ENCODE assay signal across 1 cellular context in the genomic region with DNA sequence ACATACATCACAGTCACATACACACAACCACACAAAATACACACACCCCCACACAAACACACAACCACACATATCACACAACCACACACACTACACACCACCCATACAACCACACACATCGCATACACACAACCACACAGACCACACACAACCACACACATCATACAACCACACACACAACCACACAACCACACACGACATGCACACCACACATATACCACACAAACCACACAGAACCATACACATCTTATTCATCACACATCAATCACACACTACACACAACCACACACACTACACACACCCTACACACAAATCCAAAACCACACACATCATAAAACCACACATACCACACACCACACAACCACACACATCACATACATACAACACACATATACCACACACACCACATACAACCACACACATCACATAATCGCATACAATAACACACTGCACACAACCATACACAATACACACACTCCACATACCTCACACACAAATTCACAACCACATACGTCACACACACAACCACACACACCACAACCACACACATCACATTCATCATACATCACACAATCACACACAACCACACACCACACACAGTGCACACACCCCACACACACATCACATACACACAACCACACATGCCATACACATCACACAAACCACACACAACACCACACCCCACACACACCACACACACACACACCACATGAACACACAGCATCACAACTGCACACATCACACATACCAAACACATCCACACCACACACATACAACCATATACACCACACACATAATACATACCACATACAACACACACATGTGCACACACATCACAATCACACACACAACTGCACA.
TF ChIP-seq lines count a peak whose summit lies in the region.

No MANE protein-coding gene starts in this region.

TF ChIP-seq in K562, 482 proteins besides CTCF, POLR2A, EP300 and RAD21 (continued from another document):
- TF ChIP-seq, protein P1, sequence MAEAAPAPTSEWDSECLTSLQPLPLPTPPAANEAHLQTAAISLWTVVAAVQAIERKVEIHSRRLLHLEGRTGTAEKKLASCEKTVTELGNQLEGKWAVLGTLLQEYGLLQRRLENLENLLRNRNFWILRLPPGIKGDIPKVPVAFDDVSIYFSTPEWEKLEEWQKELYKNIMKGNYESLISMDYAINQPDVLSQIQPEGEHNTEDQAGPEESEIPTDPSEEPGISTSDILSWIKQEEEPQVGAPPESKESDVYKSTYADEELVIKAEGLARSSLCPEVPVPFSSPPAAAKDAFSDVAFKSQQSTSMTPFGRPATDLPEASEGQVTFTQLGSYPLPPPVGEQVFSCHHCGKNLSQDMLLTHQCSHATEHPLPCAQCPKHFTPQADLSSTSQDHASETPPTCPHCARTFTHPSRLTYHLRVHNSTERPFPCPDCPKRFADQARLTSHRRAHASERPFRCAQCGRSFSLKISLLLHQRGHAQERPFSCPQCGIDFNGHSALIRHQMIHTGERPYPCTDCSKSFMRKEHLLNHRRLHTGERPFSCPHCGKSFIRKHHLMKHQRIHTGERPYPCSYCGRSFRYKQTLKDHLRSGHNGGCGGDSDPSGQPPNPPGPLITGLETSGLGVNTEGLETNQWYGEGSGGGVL (CRISPR knock-in tag; IDR thresholded peaks at IDR 0.05) = no peak
- TF ChIP-seq, protein P2, sequence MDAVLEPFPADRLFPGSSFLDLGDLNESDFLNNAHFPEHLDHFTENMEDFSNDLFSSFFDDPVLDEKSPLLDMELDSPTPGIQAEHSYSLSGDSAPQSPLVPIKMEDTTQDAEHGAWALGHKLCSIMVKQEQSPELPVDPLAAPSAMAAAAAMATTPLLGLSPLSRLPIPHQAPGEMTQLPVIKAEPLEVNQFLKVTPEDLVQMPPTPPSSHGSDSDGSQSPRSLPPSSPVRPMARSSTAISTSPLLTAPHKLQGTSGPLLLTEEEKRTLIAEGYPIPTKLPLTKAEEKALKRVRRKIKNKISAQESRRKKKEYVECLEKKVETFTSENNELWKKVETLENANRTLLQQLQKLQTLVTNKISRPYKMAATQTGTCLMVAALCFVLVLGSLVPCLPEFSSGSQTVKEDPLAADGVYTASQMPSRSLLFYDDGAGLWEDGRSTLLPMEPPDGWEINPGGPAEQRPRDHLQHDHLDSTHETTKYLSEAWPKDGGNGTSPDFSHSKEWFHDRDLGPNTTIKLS (IDR thresholded peaks at IDR 0.05; ENCODE audit: borderline replicate concordance, low read depth) = no peak
- TF ChIP-seq LEF1 (IDR thresholded peaks at IDR 0.05) (0 out of 2 replicates have a peak, but pooled peaks have one; percentile 25), ZNF24 (IDR thresholded peaks at IDR 0.05) (no peak; the same call in 1 of the 2 replicates), TEAD1 (CRISPR knock-in tag; IDR thresholded peaks at IDR 0.05) (no peak), POLR2H (tag; IDR thresholded peaks at IDR 0.05; ENCODE audit: low read depth) (no peak), ZNF324 (CRISPR knock-in tag; IDR thresholded peaks at IDR 0.05) (no peak), SMAD3 (CRISPR knock-in tag; conservative IDR thresholded peaks at IDR 0.05) (no peak), SRSF7 (optimal IDR thresholded peaks at IDR 0.05; ENCODE audit: low read depth, low read length) (no peak), ZBTB8A (IDR thresholded peaks at IDR 0.05; ENCODE audit: partially characterized antibody) (no peak), E2F3 (CRISPR knock-in tag; IDR thresholded peaks at IDR 0.05) (no peak), ZNF197 (CRISPR knock-in tag; IDR thresholded peaks at IDR 0.05; ENCODE audit: low read depth) (no peak), ZNF140 (CRISPR knock-in tag; IDR thresholded peaks at IDR 0.05) (no peak), ZNF217 (CRISPR knock-in tag; IDR thresholded peaks at IDR 0.05) (no peak), CREM (IDR thresholded peaks at IDR 0.05; ENCODE audit: low read depth) (no peak), NR2F6 (CRISPR knock-in tag; IDR thresholded peaks at IDR 0.05) (no peak)
- TF ChIP-seq, protein P3, sequence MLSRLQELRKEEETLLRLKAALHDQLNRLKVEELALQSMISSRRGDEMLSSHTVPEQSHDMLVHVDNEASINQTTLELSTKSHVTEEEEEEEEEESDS (CRISPR knock-in tag; IDR thresholded peaks at IDR 0.05) = no peak
- TF ChIP-seq, protein P4, sequence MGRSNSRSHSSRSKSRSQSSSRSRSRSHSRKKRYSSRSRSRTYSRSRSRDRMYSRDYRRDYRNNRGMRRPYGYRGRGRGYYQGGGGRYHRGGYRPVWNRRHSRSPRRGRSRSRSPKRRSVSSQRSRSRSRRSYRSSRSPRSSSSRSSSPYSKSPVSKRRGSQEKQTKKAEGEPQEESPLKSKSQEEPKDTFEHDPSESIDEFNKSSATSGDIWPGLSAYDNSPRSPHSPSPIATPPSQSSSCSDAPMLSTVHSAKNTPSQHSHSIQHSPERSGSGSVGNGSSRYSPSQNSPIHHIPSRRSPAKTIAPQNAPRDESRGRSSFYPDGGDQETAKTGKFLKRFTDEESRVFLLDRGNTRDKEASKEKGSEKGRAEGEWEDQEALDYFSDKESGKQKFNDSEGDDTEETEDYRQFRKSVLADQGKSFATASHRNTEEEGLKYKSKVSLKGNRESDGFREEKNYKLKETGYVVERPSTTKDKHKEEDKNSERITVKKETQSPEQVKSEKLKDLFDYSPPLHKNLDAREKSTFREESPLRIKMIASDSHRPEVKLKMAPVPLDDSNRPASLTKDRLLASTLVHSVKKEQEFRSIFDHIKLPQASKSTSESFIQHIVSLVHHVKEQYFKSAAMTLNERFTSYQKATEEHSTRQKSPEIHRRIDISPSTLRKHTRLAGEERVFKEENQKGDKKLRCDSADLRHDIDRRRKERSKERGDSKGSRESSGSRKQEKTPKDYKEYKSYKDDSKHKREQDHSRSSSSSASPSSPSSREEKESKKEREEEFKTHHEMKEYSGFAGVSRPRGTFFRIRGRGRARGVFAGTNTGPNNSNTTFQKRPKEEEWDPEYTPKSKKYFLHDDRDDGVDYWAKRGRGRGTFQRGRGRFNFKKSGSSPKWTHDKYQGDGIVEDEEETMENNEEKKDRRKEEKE (IDR thresholded peaks at IDR 0.05; ENCODE audit: borderline replicate concordance in 1 of 2, control insufficient read depth in 1 of 2, low read depth in 2 of 2, low read length in 1 of 2) = no peak; a peak in 1 of 4 replicates
- TF ChIP-seq, protein P5, sequence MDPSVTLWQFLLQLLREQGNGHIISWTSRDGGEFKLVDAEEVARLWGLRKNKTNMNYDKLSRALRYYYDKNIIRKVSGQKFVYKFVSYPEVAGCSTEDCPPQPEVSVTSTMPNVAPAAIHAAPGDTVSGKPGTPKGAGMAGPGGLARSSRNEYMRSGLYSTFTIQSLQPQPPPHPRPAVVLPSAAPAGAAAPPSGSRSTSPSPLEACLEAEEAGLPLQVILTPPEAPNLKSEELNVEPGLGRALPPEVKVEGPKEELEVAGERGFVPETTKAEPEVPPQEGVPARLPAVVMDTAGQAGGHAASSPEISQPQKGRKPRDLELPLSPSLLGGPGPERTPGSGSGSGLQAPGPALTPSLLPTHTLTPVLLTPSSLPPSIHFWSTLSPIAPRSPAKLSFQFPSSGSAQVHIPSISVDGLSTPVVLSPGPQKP (CRISPR knock-in tag; IDR thresholded peaks at IDR 0.05) = no peak; the same call in 1 of the 2 replicates
- TF ChIP-seq, protein P6, sequence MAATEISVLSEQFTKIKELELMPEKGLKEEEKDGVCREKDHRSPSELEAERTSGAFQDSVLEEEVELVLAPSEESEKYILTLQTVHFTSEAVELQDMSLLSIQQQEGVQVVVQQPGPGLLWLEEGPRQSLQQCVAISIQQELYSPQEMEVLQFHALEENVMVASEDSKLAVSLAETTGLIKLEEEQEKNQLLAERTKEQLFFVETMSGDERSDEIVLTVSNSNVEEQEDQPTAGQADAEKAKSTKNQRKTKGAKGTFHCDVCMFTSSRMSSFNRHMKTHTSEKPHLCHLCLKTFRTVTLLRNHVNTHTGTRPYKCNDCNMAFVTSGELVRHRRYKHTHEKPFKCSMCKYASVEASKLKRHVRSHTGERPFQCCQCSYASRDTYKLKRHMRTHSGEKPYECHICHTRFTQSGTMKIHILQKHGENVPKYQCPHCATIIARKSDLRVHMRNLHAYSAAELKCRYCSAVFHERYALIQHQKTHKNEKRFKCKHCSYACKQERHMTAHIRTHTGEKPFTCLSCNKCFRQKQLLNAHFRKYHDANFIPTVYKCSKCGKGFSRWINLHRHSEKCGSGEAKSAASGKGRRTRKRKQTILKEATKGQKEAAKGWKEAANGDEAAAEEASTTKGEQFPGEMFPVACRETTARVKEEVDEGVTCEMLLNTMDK (IDR thresholded peaks at IDR 0.05; ENCODE audit: borderline replicate concordance, insufficient read depth, low read depth, low read length, poor library complexity, severe bottlenecking) = no peak
- TF ChIP-seq, protein P7, sequence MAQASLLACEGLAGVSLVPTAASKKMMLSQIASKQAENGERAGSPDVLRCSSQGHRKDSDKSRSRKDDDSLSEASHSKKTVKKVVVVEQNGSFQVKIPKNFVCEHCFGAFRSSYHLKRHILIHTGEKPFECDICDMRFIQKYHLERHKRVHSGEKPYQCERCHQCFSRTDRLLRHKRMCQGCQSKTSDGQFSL (CRISPR knock-in tag; IDR thresholded peaks at IDR 0.05) = peak; percentile 84; the same call in 1 of the 2 replicates
- TF ChIP-seq, protein P7 (tag; IDR thresholded peaks at IDR 0.05) = no peak
- TF ChIP-seq, protein P8, sequence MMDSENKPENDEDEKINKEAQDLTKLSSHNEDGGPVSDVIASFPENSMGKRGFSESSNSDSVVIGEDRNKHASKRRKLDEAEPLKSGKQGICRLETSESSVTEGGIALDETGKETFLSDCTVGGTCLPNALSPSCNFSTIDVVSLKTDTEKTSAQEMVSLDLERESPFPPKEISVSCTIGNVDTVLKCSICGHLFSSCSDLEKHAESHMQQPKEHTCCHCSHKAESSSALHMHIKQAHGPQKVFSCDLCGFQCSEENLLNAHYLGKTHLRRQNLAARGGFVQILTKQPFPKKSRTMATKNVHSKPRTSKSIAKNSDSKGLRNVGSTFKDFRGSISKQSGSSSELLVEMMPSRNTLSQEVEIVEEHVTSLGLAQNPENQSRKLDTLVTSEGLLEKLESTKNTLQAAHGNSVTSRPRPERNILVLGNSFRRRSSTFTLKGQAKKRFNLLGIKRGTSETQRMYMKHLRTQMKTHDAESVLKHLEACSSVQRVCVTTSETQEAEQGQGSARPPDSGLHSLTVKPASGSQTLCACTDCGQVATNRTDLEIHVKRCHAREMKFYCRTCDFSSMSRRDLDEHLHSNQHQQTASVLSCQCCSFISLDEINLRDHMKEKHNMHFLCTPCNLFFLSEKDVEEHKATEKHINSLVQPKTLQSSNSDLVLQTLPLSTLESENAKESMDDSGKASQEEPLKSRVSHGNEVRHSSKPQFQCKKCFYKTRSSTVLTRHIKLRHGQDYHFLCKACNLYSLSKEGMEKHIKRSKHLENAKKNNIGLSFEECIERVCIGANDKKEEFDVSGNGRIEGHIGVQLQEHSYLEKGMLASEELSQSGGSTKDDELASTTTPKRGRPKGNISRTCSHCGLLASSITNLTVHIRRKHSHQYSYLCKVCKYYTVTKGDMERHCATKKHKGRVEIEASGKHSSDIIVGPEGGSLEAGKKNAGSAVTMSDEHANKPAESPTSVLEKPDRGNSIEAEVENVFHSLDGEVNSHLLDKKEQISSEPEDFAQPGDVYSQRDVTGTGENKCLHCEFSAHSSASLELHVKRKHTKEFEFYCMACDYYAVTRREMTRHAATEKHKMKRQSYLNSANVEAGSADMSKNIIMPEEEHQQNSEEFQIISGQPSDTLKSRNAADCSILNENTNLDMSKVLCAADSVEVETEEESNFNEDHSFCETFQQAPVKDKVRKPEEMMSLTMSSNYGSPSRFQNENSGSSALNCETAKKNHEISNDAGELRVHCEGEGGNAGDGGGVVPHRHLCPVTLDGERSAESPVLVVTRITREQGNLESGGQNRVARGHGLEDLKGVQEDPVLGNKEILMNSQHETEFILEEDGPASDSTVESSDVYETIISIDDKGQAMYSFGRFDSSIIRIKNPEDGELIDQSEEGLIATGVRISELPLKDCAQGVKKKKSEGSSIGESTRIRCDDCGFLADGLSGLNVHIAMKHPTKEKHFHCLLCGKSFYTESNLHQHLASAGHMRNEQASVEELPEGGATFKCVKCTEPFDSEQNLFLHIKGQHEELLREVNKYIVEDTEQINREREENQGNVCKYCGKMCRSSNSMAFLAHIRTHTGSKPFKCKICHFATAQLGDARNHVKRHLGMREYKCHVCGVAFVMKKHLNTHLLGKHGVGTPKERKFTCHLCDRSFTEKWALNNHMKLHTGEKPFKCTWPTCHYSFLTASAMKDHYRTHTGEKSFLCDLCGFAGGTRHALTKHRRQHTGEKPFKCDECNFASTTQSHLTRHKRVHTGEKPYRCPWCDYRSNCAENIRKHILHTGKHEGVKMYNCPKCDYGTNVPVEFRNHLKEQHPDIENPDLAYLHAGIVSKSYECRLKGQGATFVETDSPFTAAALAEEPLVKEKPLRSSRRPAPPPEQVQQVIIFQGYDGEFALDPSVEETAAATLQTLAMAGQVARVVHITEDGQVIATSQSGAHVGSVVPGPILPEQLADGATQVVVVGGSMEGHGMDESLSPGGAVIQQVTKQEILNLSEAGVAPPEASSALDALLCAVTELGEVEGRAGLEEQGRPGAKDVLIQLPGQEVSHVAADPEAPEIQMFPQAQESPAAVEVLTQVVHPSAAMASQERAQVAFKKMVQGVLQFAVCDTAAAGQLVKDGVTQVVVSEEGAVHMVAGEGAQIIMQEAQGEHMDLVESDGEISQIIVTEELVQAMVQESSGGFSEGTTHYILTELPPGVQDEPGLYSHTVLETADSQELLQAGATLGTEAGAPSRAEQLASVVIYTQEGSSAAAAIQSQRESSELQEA (IDR thresholded peaks at IDR 0.05; ENCODE audit: low read depth) = 0 out of 2 replicates have a peak, but pooled peaks have one; percentile 33
- TF ChIP-seq, protein P9, sequence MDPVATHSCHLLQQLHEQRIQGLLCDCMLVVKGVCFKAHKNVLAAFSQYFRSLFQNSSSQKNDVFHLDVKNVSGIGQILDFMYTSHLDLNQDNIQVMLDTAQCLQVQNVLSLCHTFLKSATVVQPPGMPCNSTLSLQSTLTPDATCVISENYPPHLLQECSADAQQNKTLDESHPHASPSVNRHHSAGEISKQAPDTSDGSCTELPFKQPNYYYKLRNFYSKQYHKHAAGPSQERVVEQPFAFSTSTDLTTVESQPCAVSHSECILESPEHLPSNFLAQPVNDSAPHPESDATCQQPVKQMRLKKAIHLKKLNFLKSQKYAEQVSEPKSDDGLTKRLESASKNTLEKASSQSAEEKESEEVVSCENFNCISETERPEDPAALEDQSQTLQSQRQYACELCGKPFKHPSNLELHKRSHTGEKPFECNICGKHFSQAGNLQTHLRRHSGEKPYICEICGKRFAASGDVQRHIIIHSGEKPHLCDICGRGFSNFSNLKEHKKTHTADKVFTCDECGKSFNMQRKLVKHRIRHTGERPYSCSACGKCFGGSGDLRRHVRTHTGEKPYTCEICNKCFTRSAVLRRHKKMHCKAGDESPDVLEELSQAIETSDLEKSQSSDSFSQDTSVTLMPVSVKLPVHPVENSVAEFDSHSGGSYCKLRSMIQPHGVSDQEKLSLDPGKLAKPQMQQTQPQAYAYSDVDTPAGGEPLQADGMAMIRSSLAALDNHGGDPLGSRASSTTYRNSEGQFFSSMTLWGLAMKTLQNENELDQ (CRISPR knock-in tag; IDR thresholded peaks at IDR 0.05; ENCODE audit: borderline replicate concordance) = no peak
- TF ChIP-seq, protein P10, sequence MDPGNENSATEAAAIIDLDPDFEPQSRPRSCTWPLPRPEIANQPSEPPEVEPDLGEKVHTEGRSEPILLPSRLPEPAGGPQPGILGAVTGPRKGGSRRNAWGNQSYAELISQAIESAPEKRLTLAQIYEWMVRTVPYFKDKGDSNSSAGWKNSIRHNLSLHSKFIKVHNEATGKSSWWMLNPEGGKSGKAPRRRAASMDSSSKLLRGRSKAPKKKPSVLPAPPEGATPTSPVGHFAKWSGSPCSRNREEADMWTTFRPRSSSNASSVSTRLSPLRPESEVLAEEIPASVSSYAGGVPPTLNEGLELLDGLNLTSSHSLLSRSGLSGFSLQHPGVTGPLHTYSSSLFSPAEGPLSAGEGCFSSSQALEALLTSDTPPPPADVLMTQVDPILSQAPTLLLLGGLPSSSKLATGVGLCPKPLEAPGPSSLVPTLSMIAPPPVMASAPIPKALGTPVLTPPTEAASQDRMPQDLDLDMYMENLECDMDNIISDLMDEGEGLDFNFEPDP (CRISPR knock-in tag; IDR thresholded peaks at IDR 0.05) = no peak; the same call in 1 of the 2 replicates
TF ChIP-seq in K562: peak in this region for 81.
